Comparison of ENCODE assay signal across 18 cellular contexts in genomic region chr7:95099101-95099500, GRCh38.
"Had no signal": no experiment of that assay in that cellular context is flagged by ENCODE, and none has a peak within 500 bp of the region (broad histone marks: within the 10 kb centered on the region; RNA-seq: fewer than 3 reads in every experiment).

No MANE protein-coding gene starts in this region.

- H3K27ac Mint-ChIP-seq: endodermal cell; naive thymus-derived CD4-positive, alpha-beta T cell had no signal

- H3K36me3 Mint-ChIP-seq: naive thymus-derived CD4-positive, alpha-beta T cell had no signal

- DNase-seq: effector CD4-positive, alpha-beta T cell; endodermal cell; erythroblast; foreskin melanocyte; heart left ventricle; hippocampal formation; left colon; left ventricle myocardium superior; mesendoderm; naive thymus-derived CD4-positive, alpha-beta T cell; ovary; right cardiac atrium; stimulated activated CD4-positive, alpha-beta T cell treated with anti-CD3 and anti-CD28 coated beads, Interleukin-2, amount 100 ng/mL, for 48 hours; stimulated activated naive CD4-positive, alpha-beta T cell treated with Interleukin-2 at 50 U/mL for 16 hours; trophoblast cell had no signal

- H3K4me3 Mint-ChIP-seq: endodermal cell; naive thymus-derived CD4-positive, alpha-beta T cell; neural crest cell had no signal

- ATAC-seq: heart left ventricle; left colon; left ventricle myocardium superior; naive thymus-derived CD4-positive, alpha-beta T cell; right cardiac atrium had no signal

- H3K4me3 ChIP-seq: coronary artery, heart left ventricle, ovary, smooth muscle cell had no signal
